ENCODE assay signal across 19 cellular contexts in genomic region chr6:157151029-157151428, GRCh38.
DNase-seq lines count a peak whose midpoint lies in the region; ATAC-seq and TF ChIP-seq lines count a peak whose summit lies in the region.
"Had no signal": no experiment of that assay in that cellular context is flagged by ENCODE, and none has a peak within 500 bp of the region (broad histone marks: within the 10 kb centered on the region; RNA-seq: fewer than 3 reads in every experiment).

No MANE protein-coding gene starts in this region.

- H3K4me2 ChIP-seq in IMR-90 (ENCODE audit: low read depth, low read length): no peak overlapping the region
- H3K4me2 ChIP-seq in neural progenitor cell: no peak overlapping the region

- H3K18ac ChIP-seq in IMR-90 (ENCODE audit: low read depth, low read length): peak overlapping the region; percentile 80

- ATAC-seq in IMR-90 (ENCODE audit: low read depth): no peak
- ATAC-seq in heart right ventricle: peak; percentile 53 to 87 (median 76)
- ATAC-seq in HG02840 (IDR thresholded peaks at IDR 0.05; ENCODE audit: low FRiP score, unreplicated experiment): no peak
- ATAC-seq: left colon, WTC11 had no signal

- H2AK9ac ChIP-seq in IMR-90 (replicated peaks; ENCODE audit: low read depth, low read length, poor library complexity): no peak overlapping the region

- H3K4me3 ChIP-seq in IMR-90 (ENCODE audit: insufficient read depth, low read depth, low read length) (no peak overlapping the region), astrocyte of the spinal cord (ENCODE audit: low read depth, low read length) (no peak overlapping the region), heart right ventricle (no peak overlapping the region), neural progenitor cell (no peak overlapping the region), lower leg skin (ENCODE audit: low read depth, poor library complexity, severe bottlenecking) (no peak overlapping the region)
- H3K4me3 ChIP-seq: skin epidermis had no signal

- peaks cover 16 to 20% of the 10 kb centered on the region in 2 experiments for H3K79me1 ChIP-seq in IMR-90 (ENCODE audit: low read depth in 1 of 2, low read length in 2 of 2)

- peak overlapping the region; percentile 59; the same call in 2 of the 3 replicates for H2BK15ac ChIP-seq in IMR-90 (ENCODE audit: low read depth, low read length)

- H2AFZ ChIP-seq in IMR-90 (replicated peaks; ENCODE audit: low read length, poor library complexity) (no peak overlapping the region), neural progenitor cell (replicated peaks) (no peak overlapping the region)
- H2AFZ ChIP-seq: parathyroid adenoma had no signal

- H3K27ac ChIP-seq in IMR-90 (ENCODE audit: insufficient read depth, low read length) (peak overlapping the region; percentile 78), heart right ventricle (peak overlapping the region in 6 of 10 donors; percentile 2 to 73 (median 57)), neural progenitor cell (no peak overlapping the region)
- H3K27ac ChIP-seq: parathyroid adenoma had no signal

- H2BK120ac ChIP-seq in IMR-90 (ENCODE audit: low read depth, low read length): peak overlapping the region; percentile 83

- no TSS peak for BruUV-seq in IMR-90 (replicated peaks; lab: Mats Ljungman, UMichigan)

- intact Hi-C loops in IMR-90 (cut with micrococcal nuclease) (no loop called here), heart right ventricle (cut with DNase I) (loop anchor here in 1 of 10 donors (10.0 kb wide), 1 partner anchor 116 kb away; no protein-coding TSS in a partner anchor), lower leg skin (cut with DNase I; ENCODE audit: low total_unique reads) (no loop called here)

- no peaks in the 10 kb centered on the region for H3K79me2 ChIP-seq in neural progenitor cell (ENCODE audit: low read depth)
- H3K79me2 ChIP-seq: parathyroid adenoma had no signal

- peak overlapping the region; percentile 64 for H3K14ac ChIP-seq in IMR-90 (replicated peaks; ENCODE audit: low read depth, low read length)

- peak overlapping the region; percentile 98 for H2AK5ac ChIP-seq in IMR-90 (ENCODE audit: low read depth, low read length)

- 92% methylated on average over 2 of the region's 11 CpGs; no CpG with 5 or more reads in 1 of the 2 experiments for WGBS in IMR-90 (ENCODE audit: extremely low coverage in 2 of 2, insufficient read length in 1 of 2), 2 experiments
- 43 to 46% methylated on average over 11 of the region's 11 CpGs for WGBS in heart right ventricle, 2 donors
- WGBS in lower leg skin, 2 donors: 90 to 92% methylated on average over 11 of the region's 11 CpGs

- peak overlapping the region; percentile 47; the same call in 1 of the 2 replicates for H4K5ac ChIP-seq in IMR-90 (ENCODE audit: low read depth, low read length)

- dilution Hi-C loops in IMR-90 (cut with HindIII; ENCODE audit: low sequenced_read_pairs, unreplicated experiment): no loop called here

- H4K20me1 ChIP-seq in IMR-90 (ENCODE audit: insufficient read depth, low read length) (no peaks in the 10 kb centered on the region; the same call in 1 of the 2 replicates), neural progenitor cell (ENCODE audit: low read depth) (no peaks in the 10 kb centered on the region)

- peak overlapping the region; percentile 99 for H2BK5ac ChIP-seq in IMR-90 (ENCODE audit: low read depth, low read length, poor library complexity, severe bottlenecking)

- TF ChIP-seq RAD21 in IMR-90 (IDR thresholded peaks at IDR 0.05; ENCODE audit: low read length): no peak

- DNase-seq in IMR-90: no peak
- DNase-seq in astrocyte of the spinal cord (ENCODE audit: low read depth, low spot score): peak; percentile 45
- peak in 1 of 2 donors; percentile 67 for DNase-seq in heart right ventricle
- no peak for DNase-seq in neural progenitor cell (ENCODE audit: low spot score)
- no peak for DNase-seq in NCI-H524 (lab: John Stamatoyannopoulos, UW)
- no peak for DNase-seq in lower leg skin (ENCODE audit: low spot score in 2 of 2)
- no peak for DNase-seq in medulla oblongata (ENCODE audit: extremely low spot score)
- DNase-seq: GOT3; left colon; MM.1S; NCI-H2029; NCI-H446 treated with DMSO at 0.1 percent for 48 hours; SHP77; stimulated activated CD4-positive, alpha-beta T cell treated with anti-CD3 and anti-CD28 coated beads, Interleukin-4, amount 100 ng/mL, for 24 hours had no signal

- CTCF ChIA-PET in IMR-90 (lab: Yijun Ruan, JAX): interaction anchor here (1.9 kb wide), 1 partner anchor 14 kb away, joined by 4 read pairs; no protein-coding TSS in a partner anchor

- H3K36me3 Mint-ChIP-seq in neural progenitor cell: peaks cover 19% of the 10 kb centered on the region

- H2BK20ac ChIP-seq in IMR-90 (ENCODE audit: low read depth, low read length): peak overlapping the region; percentile 81

- no peaks in the 10 kb centered on the region for H3K9me3 ChIP-seq in IMR-90 (ENCODE audit: control insufficient read depth, insufficient read depth, low read length)
- H3K9me3 ChIP-seq in heart right ventricle: no peaks in the 10 kb centered on the region
- no peaks in the 10 kb centered on the region for H3K9me3 ChIP-seq in neural progenitor cell (ENCODE audit: low read depth)

- H3K4me3 Mint-ChIP-seq in neural progenitor cell: no peak overlapping the region
- H3K4me3 Mint-ChIP-seq: IgD-negative memory B cell, WTC11 had no signal

- peaks cover 41% of the 10 kb centered on the region for H3K4me1 Mint-ChIP-seq in neural progenitor cell

- peak overlapping the region; percentile 27 for H3K27ac Mint-ChIP-seq in neural progenitor cell
- H3K27ac Mint-ChIP-seq: IgD-negative memory B cell, WTC11 had no signal

- TF ChIP-seq POLR2A in IMR-90 (IDR thresholded peaks at IDR 0.05; ENCODE audit: low read depth, low read length) (no peak), lower leg skin (IDR thresholded peaks at IDR 0.05) (no peak)

- peaks cover 19% of the 10 kb centered on the region for H3K9me1 ChIP-seq in IMR-90 (ENCODE audit: insufficient read depth, low read length)

- in situ Hi-C loops in IMR-90 (cut with MboI; ENCODE audit: low sequenced_read_pairs) (no loop called here), astrocyte of the spinal cord (cut with HindIII; ENCODE audit: low sequenced_read_pairs) (no loop called here)

- H3K9ac ChIP-seq in IMR-90 (ENCODE audit: low read depth, low read length): no peak overlapping the region
- no peak overlapping the region for H3K9ac ChIP-seq in neural progenitor cell
- H3K9ac ChIP-seq: parathyroid adenoma had no signal

- no peak overlapping the region for H3K56ac ChIP-seq in IMR-90 (ENCODE audit: extremely low read depth, insufficient read depth, low read length)

- H3K36me3 ChIP-seq in IMR-90 (ENCODE audit: control insufficient read depth, insufficient read depth, low read length) (peaks cover 10% of the 10 kb centered on the region), heart right ventricle (peaks cover 0 to 50% (median 0%) of the 10 kb centered on the region in 9 donors), neural progenitor cell (no peaks in the 10 kb centered on the region)

- POLR2A ChIA-PET in IMR-90 (lab: Charles Lee; ENCODE audit: unreplicated experiment): no interaction called here

- peak overlapping the region; percentile 78 for H4K91ac ChIP-seq in IMR-90 (ENCODE audit: insufficient read depth, low read depth, low read length)

- no peaks in the 10 kb centered on the region for H3K27me3 ChIP-seq in IMR-90 (ENCODE audit: control insufficient read depth, insufficient read depth, low read length)
- no peaks in the 10 kb centered on the region for H3K27me3 ChIP-seq in heart right ventricle
- H3K27me3 ChIP-seq in neural progenitor cell: no peaks in the 10 kb centered on the region

- H3K4me1 ChIP-seq in IMR-90 (ENCODE audit: control insufficient read depth, insufficient read depth, low read length) (peaks cover 24% of the 10 kb centered on the region), heart right ventricle (peaks cover 11 to 54% (median 44%) of the 10 kb centered on the region in 9 donors), neural progenitor cell (no peaks in the 10 kb centered on the region)

- peaks cover 5% of the 10 kb centered on the region for H3F3A ChIP-seq in neural progenitor cell (ENCODE audit: low read depth)

- H3K27me3 Mint-ChIP-seq in neural progenitor cell (ENCODE audit: insufficient read depth, low read depth): peaks cover 5% of the 10 kb centered on the region
- H3K27me3 Mint-ChIP-seq: IgD-negative memory B cell had no signal

- H3K23ac ChIP-seq in IMR-90 (ENCODE audit: low read depth, low read length): no peak overlapping the region

- peak overlapping the region; percentile 87 for H3K4ac ChIP-seq in IMR-90 (ENCODE audit: low read depth, low read length)

- peaks cover 6% of the 10 kb centered on the region for H3K9me3 Mint-ChIP-seq in neural progenitor cell
- H3K9me3 Mint-ChIP-seq: IgD-negative memory B cell, WTC11 had no signal

- no peak for TF ChIP-seq CTCF in IMR-90 (conservative IDR thresholded peaks at IDR 0.05; ENCODE audit: low read depth, low read length)
- no peak for TF ChIP-seq CTCF in astrocyte of the spinal cord (IDR thresholded peaks at IDR 0.05; ENCODE audit: low read depth, low read length)
- TF ChIP-seq CTCF in heart right ventricle (IDR thresholded peaks at IDR 0.05): no peak
- TF ChIP-seq CTCF in neural progenitor cell (IDR thresholded peaks at IDR 0.05): no peak
- no peak for TF ChIP-seq CTCF in lower leg skin (IDR thresholded peaks at IDR 0.05)

- peak overlapping the region; percentile 64 to 76; a peak in 3 of 4 replicates for H4K8ac ChIP-seq in IMR-90 (ENCODE audit: low read depth in 2 of 2, low read length in 2 of 2)

TF ChIP-seq in IMR-90, 13 proteins besides CTCF, POLR2A, EP300 and RAD21 (continues in another document):
- TF ChIP-seq BHLHE40 (IDR thresholded peaks at IDR 0.05; ENCODE audit: low read depth, low read length) (no peak), ELK1 (IDR thresholded peaks at IDR 0.05; ENCODE audit: borderline replicate concordance, low read depth, low read length) (no peak), FOS (IDR thresholded peaks at IDR 0.05; ENCODE audit: low read depth, low read length) (no peak), RCOR1 (IDR thresholded peaks at IDR 0.05; ENCODE audit: insufficient replicate concordance, low read length) (no peak), MXI1 (IDR thresholded peaks at IDR 0.05; ENCODE audit: borderline replicate concordance, low read depth, low read length) (no peak), NFE2L2 (IDR thresholded peaks at IDR 0.05; ENCODE audit: low read depth, low read length) (no peak), MAZ (IDR thresholded peaks at IDR 0.05; ENCODE audit: borderline replicate concordance, low read depth, low read length) (no peak), CHD1 (IDR thresholded peaks at IDR 0.05; ENCODE audit: low read depth, low read length) (no peak), RFX5 (IDR thresholded peaks at IDR 0.05; ENCODE audit: low read depth, low read length) (no peak)

Comparison
In these comparisons a context has a peak if more than half of its experiments do, and no peak if none do; other contexts are left out.
1. ATAC-seq: peak in heart right ventricle (8 of 8); none in IMR-90 (single experiment) and HG02840 (single experiment).